ENCODE assay signal across 13 cellular contexts in the genomic region with DNA sequence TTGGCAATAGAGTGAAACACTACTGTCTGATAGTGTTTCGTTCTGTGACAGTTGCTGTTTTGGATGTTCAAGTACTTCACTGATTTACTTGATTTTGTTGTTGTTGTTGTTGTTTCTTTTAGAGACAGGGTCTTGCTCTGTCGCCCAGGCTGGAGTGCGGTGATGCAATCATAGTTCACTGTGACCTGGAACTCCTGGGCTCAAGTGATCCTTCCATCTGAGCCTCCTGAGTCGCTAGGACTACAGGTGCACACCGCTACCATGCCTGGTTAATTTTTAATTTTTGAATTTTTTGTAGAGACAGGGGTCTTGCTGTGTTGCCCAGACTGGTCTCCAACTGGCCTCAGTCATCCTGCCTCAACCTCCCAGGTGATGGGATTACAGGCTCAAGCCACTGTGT. TPM values are rescaled to one million over a fixed set of nuclear protein-coding genes. Genes with fewer than 3 reads are reported as not detected.
DNase-seq lines count a peak whose midpoint lies in the region; ATAC-seq, FAIRE-seq and TF ChIP-seq lines count a peak whose summit lies in the region.
"Had no signal": no experiment of that assay in that cellular context is flagged by ENCODE, and none has a peak within 500 bp of the region (broad histone marks: within the 10 kb centered on the region; RNA-seq: fewer than 3 reads in every experiment).

No MANE protein-coding gene starts in this region.

- no peak overlapping the region; a peak in 1 of 6 replicates for H3K4me3 ChIP-seq in HepG2 (replicated peaks in 1 of 3; ENCODE audit: insufficient read depth in 1 of 3, low read depth in 2 of 3, low read length in 3 of 3)
- no peak overlapping the region for H3K4me3 ChIP-seq in right lobe of liver
- H3K4me3 ChIP-seq in PC-3 (ENCODE audit: low read length) = no peak overlapping the region
- H3K4me3 ChIP-seq: skin epidermis had no signal

- TF ChIP-seq CTCF in HepG2 (CRISPR knock-in tag; IDR thresholded peaks at IDR 0.05) (no peak), right lobe of liver (IDR thresholded peaks at IDR 0.05) (no peak), PC-3 (conservative IDR thresholded peaks at IDR 0.05; ENCODE audit: low read depth, low read length) (no peak)

- H3K27ac ChIP-seq in HepG2 (ENCODE audit: extremely low read length, insufficient read depth, low read length) = no peak overlapping the region
- H3K27ac ChIP-seq in right lobe of liver = no peak overlapping the region
- H3K27ac ChIP-seq in PC-3 (ENCODE audit: low read length) = no peak overlapping the region
- H3K27ac ChIP-seq: skin epidermis had no signal

- H3K4me2 ChIP-seq in HepG2 (ENCODE audit: low read depth, low read length) (peak overlapping the region; percentile 25), PC-3 (ENCODE audit: low read length) (peak overlapping the region; percentile 91; the same call in 1 of the 2 replicates)

- H3K79me2 ChIP-seq in HepG2 (ENCODE audit: insufficient read depth, low read length) = peaks cover 42% of the 10 kb centered on the region
- peaks cover 70% of the 10 kb centered on the region for H3K79me2 ChIP-seq in PC-3 (ENCODE audit: low read length)

- TF ChIP-seq POLR2A in HepG2 (IDR thresholded peaks at IDR 0.05; ENCODE audit: insufficient read depth in 1 of 2, low read depth in 2 of 2, low read length in 2 of 2) (no peak), right lobe of liver (IDR thresholded peaks at IDR 0.05) (no peak)

- DNase-seq in HepG2 (ENCODE audit: low spot score) = no peak
- DNase-seq in right lobe of liver = no peak
- DNase-seq in PC-3 = no peak
- no peak for DNase-seq in COR-L47 (lab: John Stamatoyannopoulos, UW)
- no peak for DNase-seq in GF-D8 (lab: John Stamatoyannopoulos, UW)
- DNase-seq: cortex of kidney; foreskin melanocyte; NCI-H2029 treated with DMSO at 0.1 percent for 48 hours; SIG-M5; stimulated activated CD4-positive, alpha-beta T cell treated with anti-CD3 and anti-CD28 coated beads, Interleukin-4, amount 100 ng/mL, for 1 hour had no signal

- H3K36me3 Mint-ChIP-seq in dendritic cell treated with granulocyte-macrophage colony-stimulating factor and Interleukin-4, amounts not matched to agents 40 ng/mL and 50 ng/mL, for 4 days (ENCODE audit: low read depth) = peaks cover 28% of the 10 kb centered on the region

- peaks cover 3% of the 10 kb centered on the region for H3F3A ChIP-seq in PC-3 (ENCODE audit: low read length, unreplicated experiment)

- peaks cover 35% of the 10 kb centered on the region for H3K4me1 Mint-ChIP-seq in dendritic cell treated with granulocyte-macrophage colony-stimulating factor and Interleukin-4, amounts not matched to agents 40 ng/mL and 50 ng/mL, for 4 days (ENCODE audit: low read depth)

- BruUV-seq in HepG2 (replicated peaks; lab: Mats Ljungman, UMichigan) = no TSS peak
- no TSS peak for BruUV-seq in PC-3 (replicated peaks; lab: Mats Ljungman, UMichigan)

- no peaks in the 10 kb centered on the region for H3K9me3 Mint-ChIP-seq in dendritic cell treated with granulocyte-macrophage colony-stimulating factor and Interleukin-4, amounts not matched to agents 40 ng/mL and 50 ng/mL, for 4 days

- no peak for FAIRE-seq in HepG2 (lab: Jason Lieb, UNC)

- H3K9me3 ChIP-seq in HepG2 (ENCODE audit: low read length) = no peaks in the 10 kb centered on the region
- H3K9me3 ChIP-seq in right lobe of liver = no peaks in the 10 kb centered on the region
- H3K9me3 ChIP-seq in PC-3 (ENCODE audit: low read length) = no peaks in the 10 kb centered on the region

- H3K9me2 ChIP-seq in PC-3 (replicated peaks; ENCODE audit: low read length) = no peaks in the 10 kb centered on the region

- in situ Hi-C loops in HepG2 (cut with HindIII; ENCODE audit: extremely low pct_ligation_motif_present, low pct_unique_long_range_greater_than_20kb) = no loop called here

- H3K27ac Mint-ChIP-seq in dendritic cell treated with granulocyte-macrophage colony-stimulating factor and Interleukin-4, amounts not matched to agents 40 ng/mL and 50 ng/mL, for 4 days = peak overlapping the region; percentile 39

- intact Hi-C loops in HepG2 (cut with micrococcal nuclease; ENCODE audit: unreplicated experiment) (no loop called here), right lobe of liver (cut with DNase I) (no loop called here), PC-3 (cut with micrococcal nuclease) (loop anchor here (10.0 kb wide), 1 partner anchor 626 kb away; no protein-coding TSS in a partner anchor)
- intact Hi-C loops in dendritic cell treated with granulocyte-macrophage colony-stimulating factor and Interleukin-4, amounts not matched to agents 40 ng/mL and 50 ng/mL, for 4 days (cut with micrococcal nuclease) = no loop called here

- H2AFZ ChIP-seq in HepG2 (ENCODE audit: low read length) (no peak overlapping the region), PC-3 (ENCODE audit: low read length) (no peak overlapping the region)

- TF ChIP-seq RAD21 in HepG2 (CRISPR knock-in tag; IDR thresholded peaks at IDR 0.05) = no peak

- 99% methylated on average over 5 of the region's 5 CpGs for WGBS in HepG2 (ENCODE audit: low lambda C conversion rate)
- WGBS in right lobe of liver (ENCODE audit: insufficient coverage, low coverage, low lambda C conversion rate, missing lambda C conversion rate) = 75% methylated on average over 5 of the region's 5 CpGs

- TF ChIP-seq EP300 in HepG2 (IDR thresholded peaks at IDR 0.05; ENCODE audit: low read depth in 2 of 2, low read length in 2 of 2) = no peak
- TF ChIP-seq EP300 in HepG2 (CRISPR knock-in tag; IDR thresholded peaks at IDR 0.05; ENCODE audit: borderline replicate concordance) = no peak

- POLR2A ChIA-PET in HepG2 (lab: Yijun Ruan, JAX) = no interaction called here
- POLR2A ChIA-PET in PC-3 (lab: Charles Lee; ENCODE audit: unreplicated experiment) = no interaction called here

- H3K36me3 ChIP-seq in HepG2 (replicated peaks in 1 of 2; ENCODE audit: control insufficient read depth in 1 of 2, insufficient read depth in 2 of 2, low read length in 2 of 2) (no peaks in the 10 kb centered on the region), right lobe of liver (no peaks in the 10 kb centered on the region), PC-3 (ENCODE audit: low read depth, low read length) (no peaks in the 10 kb centered on the region)

- H3K4me1 ChIP-seq in HepG2 (ENCODE audit: insufficient read depth, low read length) (peaks cover 25% of the 10 kb centered on the region), right lobe of liver (peaks cover 0 to 30% (median 14%) of the 10 kb centered on the region in 4 donors), PC-3 (ENCODE audit: insufficient read depth, low read length) (peaks cover 26% of the 10 kb centered on the region)

- CTCF ChIA-PET in HepG2 (lab: Yijun Ruan, JAX; ENCODE audit: low intra/inter-chr PET ratio, low total read pairs) = no interaction called here
- CTCF ChIA-PET in PC-3 (lab: Charles Lee) = no interaction called here

- no peak overlapping the region for H3K4me3 Mint-ChIP-seq in dendritic cell treated with granulocyte-macrophage colony-stimulating factor and Interleukin-4, amounts not matched to agents 40 ng/mL and 50 ng/mL, for 4 days

- H3K9ac ChIP-seq in HepG2 (ENCODE audit: insufficient read depth, low read depth, low read length) (no peak overlapping the region), PC-3 (ENCODE audit: low read length) (no peak overlapping the region)

- ATAC-seq in HepG2 (no peak), right lobe of liver (no peak), PC-3 (no peak), GM21528 (IDR thresholded peaks at IDR 0.05; ENCODE audit: low FRiP score, unreplicated experiment) (no peak)

- H3K27me3 Mint-ChIP-seq in dendritic cell treated with granulocyte-macrophage colony-stimulating factor and Interleukin-4, amounts not matched to agents 40 ng/mL and 50 ng/mL, for 4 days = no peaks in the 10 kb centered on the region

- H3K27me3 ChIP-seq in HepG2 (ENCODE audit: control insufficient read depth in 1 of 2, insufficient read depth in 2 of 2, low read length in 2 of 2) = no peaks in the 10 kb centered on the region; a peak in 2 of 5 replicates
- no peaks in the 10 kb centered on the region for H3K27me3 ChIP-seq in right lobe of liver
- no peaks in the 10 kb centered on the region for H3K27me3 ChIP-seq in PC-3 (ENCODE audit: low read length)

- H4K20me1 ChIP-seq in HepG2 (ENCODE audit: insufficient read depth, low read length) (no peaks in the 10 kb centered on the region; the same call in 1 of the 2 replicates), PC-3 (ENCODE audit: low read length) (no peaks in the 10 kb centered on the region)

RNA-seq across cellular contexts. Expression of gene ATF6, which starts 2.3 kb away (rescaled TPM):
- total RNA-seq in HepG2 (2016; rRNA removed; fragmentation: Illumina TruSeq; extraction: Trizol) (10.5 and 13.2 TPM in 2 replicates), right lobe of liver (10 to 100 TPM; 16.5 to 24.4 (median 20.4) TPM), PC-3 (2014; rRNA removed) (19.2 and 19.7 TPM in 2 replicates)
- 1.8 TPM in 2 replicates for total RNA-seq in HepG2 (2016; cell fraction: cytosol; rRNA removed; fragmentation: Illumina TruSeq; extraction: Trizol; ENCODE audit: low read depth)
- total RNA-seq in HepG2 (2016; cell fraction: insoluble cytoplasmic fraction; rRNA removed; fragmentation: Illumina TruSeq; extraction: Trizol) = 9.5 and 13.6 TPM in 2 replicates
- 3.0 and 3.7 TPM in 2 replicates for total RNA-seq in HepG2 (2016; cell fraction: membrane; rRNA removed; fragmentation: Illumina TruSeq; extraction: Trizol)
- 17.5 and 19.5 TPM in 2 replicates for total RNA-seq in HepG2 (2016; cell fraction: nucleus; rRNA removed; fragmentation: Illumina TruSeq; extraction: Trizol)
- polyA plus RNA-seq in HepG2 (2011; rRNA removed) = 12.9 and 14.5 TPM in 2 replicates
- polyA plus RNA-seq in HepG2 (2011; cell fraction: cytosol; rRNA removed) = 7.9 and 12.5 TPM in 2 replicates
- polyA plus RNA-seq in HepG2 (2011; cell fraction: nucleus; rRNA removed) = 3.8 and 5.4 TPM in 2 replicates
- polyA plus RNA-seq in HepG2 (2012) = 12.0 and 12.6 TPM in 2 replicates
- 0.79 and 0.95 TPM in 2 replicates for polyA plus RNA-seq in HepG2 (2016; cell fraction: cytosol; fragmentation: Illumina TruSeq; extraction: Trizol; ENCODE audit: low read depth)
- polyA plus RNA-seq in HepG2 (2016; cell fraction: insoluble cytoplasmic fraction; fragmentation: Illumina TruSeq; extraction: Trizol; ENCODE audit: low read depth) = 8.2 and 8.6 TPM in 2 replicates
- polyA plus RNA-seq in HepG2 (2016; cell fraction: membrane; fragmentation: Illumina TruSeq; extraction: Trizol; ENCODE audit: low read depth) = 1.6 and 2.6 TPM in 2 replicates
- 15.9 and 18.8 TPM in 2 replicates for polyA plus RNA-seq in HepG2 (2016; cell fraction: nucleus; fragmentation: Illumina TruSeq; extraction: Trizol; ENCODE audit: insufficient read depth, low read depth)
- polyA minus RNA-seq in HepG2 (2011; rRNA and poly(A)+ RNA removed; ENCODE audit: low replicate concordance) = 16.3 and 37.0 TPM in 2 replicates
- 11.0 and 13.5 TPM in 2 replicates for polyA minus RNA-seq in HepG2 (2011; cell fraction: cytosol; rRNA and poly(A)+ RNA removed)
- polyA minus RNA-seq in HepG2 (2011; cell fraction: nucleus; rRNA and poly(A)+ RNA removed) = 26.9 and 31.3 TPM in 2 replicates

RNA-seq across cellular contexts. Expression of gene DUSP12, which starts 18.9 kb away (rescaled TPM):
- total RNA-seq in HepG2 (2016; rRNA removed; fragmentation: Illumina TruSeq; extraction: Trizol) = 36.7 and 38.9 TPM in 2 replicates
- total RNA-seq in HepG2 (2016; cell fraction: cytosol; rRNA removed; fragmentation: Illumina TruSeq; extraction: Trizol; ENCODE audit: low read depth) = 14.3 and 14.5 TPM in 2 replicates
- 35.6 and 46.0 TPM in 2 replicates for total RNA-seq in HepG2 (2016; cell fraction: insoluble cytoplasmic fraction; rRNA removed; fragmentation: Illumina TruSeq; extraction: Trizol)
- 26.7 and 28.3 TPM in 2 replicates for total RNA-seq in HepG2 (2016; cell fraction: membrane; rRNA removed; fragmentation: Illumina TruSeq; extraction: Trizol)
- total RNA-seq in HepG2 (2016; cell fraction: nucleus; rRNA removed; fragmentation: Illumina TruSeq; extraction: Trizol) = 21.1 and 25.5 TPM in 2 replicates
- polyA plus RNA-seq in HepG2 (2011; rRNA removed) = 33.8 and 37.1 TPM in 2 replicates
- polyA plus RNA-seq in HepG2 (2011; cell fraction: cytosol; rRNA removed) = 24.9 and 28.8 TPM in 2 replicates
- polyA plus RNA-seq in HepG2 (2011; cell fraction: nucleus; rRNA removed) = 31.1 and 32.0 TPM in 2 replicates
- polyA plus RNA-seq in HepG2 (2012) = 27.3 and 33.7 TPM in 2 replicates
- polyA plus RNA-seq in HepG2 (2016; cell fraction: cytosol; fragmentation: Illumina TruSeq; extraction: Trizol; ENCODE audit: low read depth) = 15.2 and 18.8 TPM in 2 replicates
- 43.1 and 44.3 TPM in 2 replicates for polyA plus RNA-seq in HepG2 (2016; cell fraction: insoluble cytoplasmic fraction; fragmentation: Illumina TruSeq; extraction: Trizol; ENCODE audit: low read depth)
- 25.1 and 26.7 TPM in 2 replicates for polyA plus RNA-seq in HepG2 (2016; cell fraction: membrane; fragmentation: Illumina TruSeq; extraction: Trizol; ENCODE audit: low read depth)
- polyA plus RNA-seq in HepG2 (2016; cell fraction: nucleus; fragmentation: Illumina TruSeq; extraction: Trizol; ENCODE audit: insufficient read depth, low read depth) = 36.8 and 39.4 TPM in 2 replicates
- polyA minus RNA-seq in HepG2 (2011; rRNA and poly(A)+ RNA removed; ENCODE audit: low replicate concordance) = 15.3 and 23.4 TPM in 2 replicates
- polyA minus RNA-seq in HepG2 (2011; cell fraction: cytosol; rRNA and poly(A)+ RNA removed) = 9.5 and 11.6 TPM in 2 replicates
- 16.8 and 16.9 TPM in 2 replicates for polyA minus RNA-seq in HepG2 (2011; cell fraction: nucleus; rRNA and poly(A)+ RNA removed)
- total RNA-seq in right lobe of liver = 1 to 10 TPM; 4.0 to 7.1 (median 4.7) TPM
- total RNA-seq in PC-3 (2014; rRNA removed) = 82.2 and 97.6 TPM in 2 replicates

RNA-seq across cellular contexts. Expression of gene FCRLB, which starts 47.1 kb away (rescaled TPM):
- total RNA-seq in HepG2 (2016; rRNA removed; fragmentation: Illumina TruSeq; extraction: Trizol) (0.11 TPM in 1 of 2 replicates, not detected in the other), right lobe of liver (under 1 TPM; 0.14 to 0.99 (median 0.37) TPM), PC-3 (2014; rRNA removed) (10.2 and 12.7 TPM in 2 replicates)
- total RNA-seq in HepG2 (2016; cell fraction: cytosol; rRNA removed; fragmentation: Illumina TruSeq; extraction: Trizol; ENCODE audit: low read depth) = not detected in 2 replicates
- 0.13 and 0.18 TPM in 2 replicates for total RNA-seq in HepG2 (2016; cell fraction: insoluble cytoplasmic fraction; rRNA removed; fragmentation: Illumina TruSeq; extraction: Trizol)
- 0.12 and 0.14 TPM in 2 replicates for total RNA-seq in HepG2 (2016; cell fraction: membrane; rRNA removed; fragmentation: Illumina TruSeq; extraction: Trizol)
- total RNA-seq in HepG2 (2016; cell fraction: nucleus; rRNA removed; fragmentation: Illumina TruSeq; extraction: Trizol) = 0.19 TPM in 1 of 2 replicates, not detected in the other
- polyA plus RNA-seq in HepG2 (2011; rRNA removed) = 0.03 and 0.08 TPM in 2 replicates
- polyA plus RNA-seq in HepG2 (2011; cell fraction: cytosol; rRNA removed) = 0.08 TPM in 1 of 2 replicates, not detected in the other
- polyA plus RNA-seq in HepG2 (2011; cell fraction: nucleus; rRNA removed) = 0.10 TPM in 1 of 2 replicates, not detected in the other
- polyA plus RNA-seq in HepG2 (2012) = 0.07 TPM in 1 of 2 replicates, not detected in the other
- polyA plus RNA-seq in HepG2 (2016; cell fraction: cytosol; fragmentation: Illumina TruSeq; extraction: Trizol; ENCODE audit: low read depth) = 0.06 and 0.07 TPM in 2 replicates
- polyA plus RNA-seq in HepG2 (2016; cell fraction: insoluble cytoplasmic fraction; fragmentation: Illumina TruSeq; extraction: Trizol; ENCODE audit: low read depth) = 0.11 and 0.14 TPM in 2 replicates
- 0.19 TPM in 1 of 2 replicates, not detected in the other for polyA plus RNA-seq in HepG2 (2016; cell fraction: membrane; fragmentation: Illumina TruSeq; extraction: Trizol; ENCODE audit: low read depth)
- polyA plus RNA-seq in HepG2 (2016; cell fraction: nucleus; fragmentation: Illumina TruSeq; extraction: Trizol; ENCODE audit: insufficient read depth, low read depth) = 0.23 TPM in 1 of 2 replicates, not detected in the other
- polyA minus RNA-seq in HepG2 (2011; rRNA and poly(A)+ RNA removed; ENCODE audit: low replicate concordance) = 0.14 TPM in 1 of 2 replicates, not detected in the other
- polyA minus RNA-seq in HepG2 (2011; cell fraction: cytosol; rRNA and poly(A)+ RNA removed) = not detected in 2 replicates
- polyA minus RNA-seq in HepG2 (2011; cell fraction: nucleus; rRNA and poly(A)+ RNA removed) = 0.26 TPM in 1 of 2 replicates, not detected in the other
